ENCODE assay signal across 8 cellular contexts in the genomic region with DNA sequence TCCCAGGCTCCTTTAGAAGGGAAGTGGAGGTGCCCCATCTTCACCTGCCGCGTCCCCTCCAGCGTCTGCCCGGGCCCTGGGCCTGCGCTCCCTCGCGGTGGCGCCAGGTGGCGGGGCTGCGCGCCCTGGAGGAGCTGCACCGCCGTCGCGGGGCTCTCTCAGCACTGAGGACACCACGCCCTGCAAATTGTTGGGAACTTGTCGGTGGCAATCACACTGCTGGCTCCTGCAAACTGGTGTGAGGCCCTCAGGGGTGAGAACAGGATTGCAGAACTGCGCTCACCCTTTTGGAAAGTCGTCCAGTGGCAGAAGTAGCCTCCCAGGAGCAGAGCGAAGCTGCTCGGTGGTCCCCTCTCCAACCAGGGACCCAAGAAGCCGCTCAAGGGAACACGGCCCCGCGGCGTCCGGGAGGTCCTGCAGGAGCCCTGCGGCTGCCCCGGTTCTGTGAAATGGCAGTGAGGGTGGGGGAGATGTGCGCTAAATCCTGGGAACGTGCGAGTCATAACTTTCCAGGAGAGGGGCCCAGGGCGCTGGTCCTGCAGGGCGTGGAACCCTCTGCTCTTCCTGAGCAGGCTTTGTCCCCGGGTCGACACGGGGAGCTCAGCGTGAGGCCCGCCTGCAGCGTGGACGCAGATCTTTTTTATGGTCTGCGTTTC. TPM values are rescaled to one million over a fixed set of nuclear protein-coding genes. Genes with fewer than 3 reads are reported as not detected.
A peak's percentile ranks its signal among the peaks of the same experiment; 100 is the strongest.
DNase-seq lines count a peak whose midpoint lies in the region; ATAC-seq, FAIRE-seq and TF ChIP-seq lines count a peak whose summit lies in the region.

No MANE protein-coding gene starts in this region.

- peaks cover 5% of the 10 kb centered on the region; the same call in 2 of the 3 replicates for H3K9me3 Mint-ChIP-seq in GM23338

- POLR2A ChIA-PET in GM10248 (lab: Yijun Ruan, JAX) = interaction anchor here (1.0 to 1.1 kb wide), 3 partner anchors 9 to 89 kb away, joined by 3 read pairs; no protein-coding TSS in a partner anchor
- POLR2A ChIA-PET in GM12878 (lab: Charles Lee) = interaction anchor here (0.9 to 7.9 kb wide), 8 partner anchors 9 to 90 kb away, joined by 3 to 97 read pairs (median 6); no protein-coding TSS in a partner anchor

- H4K20me1 ChIP-seq in GM23338 (replicated peaks; ENCODE audit: insufficient read depth) (no peaks in the 10 kb centered on the region), GM12878 (ENCODE audit: control insufficient read depth, insufficient read depth) (no peaks in the 10 kb centered on the region)

- 1% methylated on average over 27 of the region's 42 CpGs for WGBS in GM12878 (ENCODE audit: insufficient coverage, insufficient replicate concordance, low lambda C conversion rate, missing lambda C conversion rate)

- SMC1A ChIA-PET in GM12878 (lab: Charles Lee; ENCODE audit: uncharacterized antibody, unreplicated experiment) = interaction anchor here (0.7 to 11.6 kb wide), 30 partner anchors 11 to 339 kb away, joined by 3 to 316 read pairs (median 4); no protein-coding TSS in a partner anchor

- TF ChIP-seq POLR2A in GM12878 (IDR thresholded peaks at IDR 0.05; ENCODE audit: low read depth, low read length) = peak; percentile 46; the same call in 1 of the 2 replicates

- H3K27ac ChIP-seq in GM23338 (ENCODE audit: low read depth) (no peak overlapping the region), GM12878 (ENCODE audit: control insufficient read depth, insufficient read depth) (peak overlapping the region; percentile 83), skeletal muscle tissue (ENCODE audit: low read depth, low read length) (no peak overlapping the region)

- TF ChIP-seq CTCF in GM10248 (IDR thresholded peaks at IDR 0.05; ENCODE audit: control extremely low read depth, extremely low read depth, low read depth, missing control alignments) (peak; percentile 99), GM23338 (conservative IDR thresholded peaks at IDR 0.05; ENCODE audit: low read depth in 2 of 2) (peak; percentile 81 to 95), LNCaP clone FGC (IDR thresholded peaks at IDR 0.05; ENCODE audit: control insufficient read depth, extremely low read depth, insufficient read depth) (peak; percentile 95), GM12878 (IDR thresholded peaks at IDR 0.05 in 2 of 3, conservative IDR thresholded peaks at IDR 0.05 in 1 of 3; ENCODE audit: control insufficient read depth in 2 of 3, extremely low read depth in 1 of 3, insufficient read depth in 1 of 3, low read depth in 3 of 3, low read length in 3 of 3) (peak; percentile 93 to 98 (median 96))

- no peak for FAIRE-seq in GM12878 (lab: Jason Lieb, UNC)

- DNase-seq in GM10248 (ENCODE audit: extremely low spot score) (peak; percentile 90), GM23338 (ENCODE audit: low spot score) (peak; percentile 91), LNCaP clone FGC (ENCODE audit: low read depth) (no peak), T-helper 9 cell (peak; percentile 29), GM12878 (ENCODE audit: low read depth, low spot score) (no peak), H4 (ENCODE audit: low spot score) (no peak)

- H3K4me3 Mint-ChIP-seq in GM23338 = peak overlapping the region; percentile 81

- H3K9me2 ChIP-seq in GM23338 (ENCODE audit: insufficient read depth) = no peaks in the 10 kb centered on the region

- intact Hi-C loops in GM12878 (cut with micrococcal nuclease; ENCODE audit: unreplicated experiment) = loop anchor here (1.0 to 5.0 kb wide), 3 partner anchors 89 to 339 kb away; no protein-coding TSS in a partner anchor

- H3K4me3 ChIP-seq in GM23338 = peak overlapping the region; percentile 64
- H3K4me3 ChIP-seq in LNCaP clone FGC (ENCODE audit: low read depth, low read length) = no peak overlapping the region
- peak overlapping the region; percentile 89 for H3K4me3 ChIP-seq in GM12878
- peak overlapping the region; percentile 44 for H3K4me3 ChIP-seq in iPS-15b (ENCODE audit: low read depth, low read length)
- H3K4me3 ChIP-seq in skeletal muscle tissue (ENCODE audit: low read length in 3 of 3) = peak overlapping the region; percentile 56 to 73 (median 71)

- H3K4me1 ChIP-seq in GM23338 (ENCODE audit: insufficient read depth) = no peaks in the 10 kb centered on the region
- peaks cover 21% of the 10 kb centered on the region for H3K4me1 ChIP-seq in GM12878 (ENCODE audit: control insufficient read depth, insufficient read depth, low read length)
- H3K4me1 ChIP-seq in iPS-15b (ENCODE audit: control insufficient read depth, insufficient read depth, low read length) = no peaks in the 10 kb centered on the region
- peaks cover 14 to 25% (median 21%) of the 10 kb centered on the region in 3 donors for H3K4me1 ChIP-seq in skeletal muscle tissue (ENCODE audit: control insufficient read depth in 3 of 3, insufficient read depth in 3 of 3, low read length in 3 of 3)

- BruUV-seq in GM12878 (replicated peaks; lab: Mats Ljungman, UMichigan) = no TSS peak

- ATAC-seq in GM23338 (peak; percentile 91), GM12878 (peak; percentile 83)

- in situ Hi-C loops in GM12878 (cut with MboI) = loop anchor here (5.0 kb wide), 1 partner anchor 89 kb away; no protein-coding TSS in a partner anchor

- H3K36me3 Mint-ChIP-seq in GM23338 (ENCODE audit: low read depth) = 0 out of 3 replicates have a peak, but pooled peaks cover 3% of the 10 kb centered on the region

- CTCF ChIA-PET in GM10248 (lab: Yijun Ruan, JAX) (interaction anchor here (0.6 to 17.0 kb wide), 56 partner anchors 9 to 394 kb away, joined by 3 to 550 read pairs (median 4); a partner anchor contains a TSS), GM12878 (lab: Yijun Ruan, JAX) (interaction anchor here (0.9 to 11.5 kb wide), 33 partner anchors 11 to 371 kb away, joined by 3 to 567 read pairs (median 6); no protein-coding TSS in a partner anchor)

- H2AFZ ChIP-seq in GM23338 (peak overlapping the region; percentile 99), GM12878 (ENCODE audit: control insufficient read depth, low read depth, low read length) (peak overlapping the region; percentile 85)

- TF ChIP-seq EP300 in GM12878 (IDR thresholded peaks at IDR 0.05; ENCODE audit: borderline replicate concordance in 1 of 2, control insufficient read depth in 1 of 2, low read depth in 2 of 2, low read length in 2 of 2) = no peak

- no peaks in the 10 kb centered on the region; the same call in 2 of the 3 replicates for H3K9me3 ChIP-seq in GM12878 (replicated peaks; ENCODE audit: control insufficient read depth, insufficient read depth, low read length)
- no peaks in the 10 kb centered on the region for H3K9me3 ChIP-seq in iPS-15b (ENCODE audit: control insufficient read depth, insufficient read depth, low read length)
- peaks cover 0 to 2% (median 0%) of the 10 kb centered on the region in 3 donors for H3K9me3 ChIP-seq in skeletal muscle tissue (ENCODE audit: control insufficient read depth in 3 of 3, low read length in 3 of 3)

- H3K36me3 ChIP-seq in GM23338 (ENCODE audit: insufficient read depth) (no peaks in the 10 kb centered on the region), GM12878 (ENCODE audit: control insufficient read depth in 2 of 2, insufficient read depth in 2 of 2, low read length in 1 of 2) (no peaks in the 10 kb centered on the region), iPS-15b (ENCODE audit: control insufficient read depth, insufficient read depth, low read length) (no peaks in the 10 kb centered on the region), skeletal muscle tissue (ENCODE audit: control insufficient read depth in 3 of 3, insufficient read depth in 3 of 3, low read length in 3 of 3) (peaks cover 0 to 2% (median 0%) of the 10 kb centered on the region in 3 donors)

- TF ChIP-seq RAD21 in GM12878 (IDR thresholded peaks at IDR 0.05; ENCODE audit: insufficient read depth, low read depth, low read length) = peak; percentile 87

- H3K27me3 Mint-ChIP-seq in GM23338 (ENCODE audit: insufficient read depth, low read depth, poor library complexity) = peaks cover 50% of the 10 kb centered on the region

- H3K4me2 ChIP-seq in GM23338 (peak overlapping the region; percentile 85), GM12878 (ENCODE audit: control insufficient read depth, insufficient read depth) (peak overlapping the region; percentile 94)

- peaks cover 13% of the 10 kb centered on the region for H3K4me1 Mint-ChIP-seq in GM23338

- H3K27me3 ChIP-seq in GM23338 (ENCODE audit: insufficient read depth) = peaks cover 60% of the 10 kb centered on the region
- no peaks in the 10 kb centered on the region for H3K27me3 ChIP-seq in GM12878 (replicated peaks in 1 of 2; ENCODE audit: control insufficient read depth in 2 of 2, insufficient read depth in 2 of 2, low read length in 1 of 2)
- H3K27me3 ChIP-seq in iPS-15b (ENCODE audit: control insufficient read depth, insufficient read depth, low read length) = peaks cover 51% of the 10 kb centered on the region
- peaks cover 2 to 29% (median 24%) of the 10 kb centered on the region in 3 donors for H3K27me3 ChIP-seq in skeletal muscle tissue (ENCODE audit: control insufficient read depth in 3 of 3, insufficient read depth in 3 of 3, low read length in 3 of 3)

- RAD21 ChIA-PET in GM12878 (lab: Charles Lee; ENCODE audit: unreplicated experiment) = interaction anchor here (0.6 to 11.1 kb wide), 17 partner anchors 11 to 340 kb away, joined by 3 to 287 read pairs (median 4); a partner anchor contains a TSS

- H3K9ac ChIP-seq in GM12878 (ENCODE audit: control insufficient read depth, insufficient read depth, low read length) (peak overlapping the region; percentile 92), iPS-15b (ENCODE audit: low read depth, low read length) (no peak overlapping the region), skeletal muscle tissue (ENCODE audit: low read depth in 1 of 3, low read length in 3 of 3) (peak overlapping the region; percentile 10 to 55 (median 25))

- H3K27ac Mint-ChIP-seq in GM23338 = no peak overlapping the region

- H3F3A ChIP-seq in GM23338 (replicated peaks; ENCODE audit: low read depth) = no peaks in the 10 kb centered on the region

- H3K79me2 ChIP-seq in GM23338 (replicated peaks; ENCODE audit: insufficient read depth) (no peaks in the 10 kb centered on the region), GM12878 (ENCODE audit: control insufficient read depth, insufficient read depth, low read length) (peaks cover 44% of the 10 kb centered on the region)

RNA-seq across cellular contexts. Expression of a gene that starts 1.0 kb away (rescaled TPM):
- total RNA-seq in GM23338 (2014; rRNA removed; shearing (Covaris generic)) = 2.6 and 4.4 TPM in 2 replicates
- polyA plus RNA-seq in GM23338 (2016; fragmentation: Nextera tagmentation; extraction: Ambion mirVana) (4.1 and 4.5 TPM in 2 replicates), GM12878 (2011; rRNA removed) (14.0 and 23.0 TPM in 2 replicates), GM12878 (2014; fragmentation: Illumina TruSeq; extraction: Trizol) (14.8 and 17.5 TPM in 2 replicates), GM12878 (2014; fragmentation: Nextera tagmentation; extraction: Ambion mirVana) (1 to 10 TPM; 2.2 to 2.7 TPM), GM12878 (2014; rRNA removed) (29.9 and 33.8 TPM in 2 replicates), GM12878 (2016; fragmentation: Nextera tagmentation; extraction: Ambion mirVana) (10 to 100 TPM; 13.9 to 18.3 TPM)
- 120 and 150 TPM in 2 replicates for total RNA-seq in GM12878 (2013; cell fraction: nucleolus; rRNA removed)
- total RNA-seq in GM12878 (2014; rRNA removed) (15.6 and 23.0 TPM in 2 replicates), GM12878 (2014; rRNA removed; fragmentation: Illumina TruSeq; extraction: Trizol) (13.1 and 13.5 TPM in 2 replicates), GM12878 (2021) (51.5 and 58.3 TPM in 2 replicates), skeletal muscle tissue (3.7 TPM)
- polyA plus RNA-seq in GM12878 (2011; ENCODE audit: low read depth) = 14.1 TPM
- polyA plus RNA-seq in GM12878 (2011; cell fraction: cytosol; rRNA removed) = 20.3 and 21.9 TPM in 2 replicates
- 82.2 and 90.7 TPM in 2 replicates for polyA plus RNA-seq in GM12878 (2011; cell fraction: nucleus; rRNA removed)
- polyA plus RNA-seq in GM12878 (2012) = 29.5 and 30.8 TPM in 2 replicates
- 26.7 and 37.6 TPM in 2 replicates for polyA minus RNA-seq in GM12878 (2011; rRNA and poly(A)+ RNA removed)
- 14.2 and 22.7 TPM in 2 replicates for polyA minus RNA-seq in GM12878 (2011; cell fraction: cytosol; rRNA and poly(A)+ RNA removed)
- 60.9 and 92.6 TPM in 2 replicates for polyA minus RNA-seq in GM12878 (2011; cell fraction: nucleus; rRNA and poly(A)+ RNA removed)
- 1.4 and 2.9 TPM in 2 replicates for total RNA-seq in H4 (2014; rRNA removed; shearing (Covaris generic))

RNA-seq across cellular contexts. Expression of a gene that starts 38.5 kb away (rescaled TPM):
- total RNA-seq in GM23338 (2014; rRNA removed; shearing (Covaris generic)) = 19.8 and 27.9 TPM in 2 replicates
- polyA plus RNA-seq in GM23338 (2016; fragmentation: Nextera tagmentation; extraction: Ambion mirVana) (2.8 and 4.0 TPM in 2 replicates), GM12878 (2011; rRNA removed) (0.69 and 1.0 TPM in 2 replicates), GM12878 (2014; fragmentation: Illumina TruSeq; extraction: Trizol) (0.12 TPM in 1 of 2 replicates, not detected in the other), GM12878 (2014; fragmentation: Nextera tagmentation; extraction: Ambion mirVana) (under 1 TPM; 0.09 to 0.14 TPM), GM12878 (2014; rRNA removed) (0.13 and 0.16 TPM in 2 replicates), GM12878 (2016; fragmentation: Nextera tagmentation; extraction: Ambion mirVana) (under 1 TPM; 0.21 to 0.37 TPM)
- not detected in 2 replicates for total RNA-seq in GM12878 (2013; cell fraction: nucleolus; rRNA removed)
- total RNA-seq in GM12878 (2014; rRNA removed) (0.05 and 0.06 TPM in 2 replicates), GM12878 (2014; rRNA removed; fragmentation: Illumina TruSeq; extraction: Trizol) (0.14 and 0.22 TPM in 2 replicates), GM12878 (2021) (0.23 and 0.45 TPM in 2 replicates), skeletal muscle tissue (15.7 TPM)
- not detected for polyA plus RNA-seq in GM12878 (2011; ENCODE audit: low read depth)
- 0.32 and 0.43 TPM in 2 replicates for polyA plus RNA-seq in GM12878 (2011; cell fraction: cytosol; rRNA removed)
- 0.97 and 1.3 TPM in 2 replicates for polyA plus RNA-seq in GM12878 (2011; cell fraction: nucleus; rRNA removed)
- polyA plus RNA-seq in GM12878 (2012) = 0.27 and 0.31 TPM in 2 replicates
- 0.44 and 0.82 TPM in 2 replicates for polyA minus RNA-seq in GM12878 (2011; rRNA and poly(A)+ RNA removed)
- polyA minus RNA-seq in GM12878 (2011; cell fraction: cytosol; rRNA and poly(A)+ RNA removed) = not detected in 2 replicates
- polyA minus RNA-seq in GM12878 (2011; cell fraction: nucleus; rRNA and poly(A)+ RNA removed) = 1.2 and 3.0 TPM in 2 replicates
- 54.3 and 57.9 TPM in 2 replicates for total RNA-seq in H4 (2014; rRNA removed; shearing (Covaris generic))

Comparison
In these comparisons a context has a peak if more than half of its experiments do, and no peak if none do; other contexts are left out.
1. DNase-seq: peak in GM10248 (single experiment), GM23338 (single experiment) and T-helper 9 cell (single experiment); none in LNCaP clone FGC (single experiment), GM12878 (single experiment) and H4 (single experiment).
2. RNA of a gene that starts 38.5 kb away (total RNA-seq): 54.3 to 57.9 TPM in H4, 19.8 to 27.9 TPM in GM23338 and 15.7 TPM in skeletal muscle tissue (single experiment); 0.05 to 0.45 TPM in GM12878; every median in the first group is over 10 times any median in the second.
3. Peak in every context shown above with its lines, with median percentiles within 50 percentile points of each other: CTCF ChIP-seq.